ENCODE assay signal across 12 cellular contexts in the genomic region with DNA sequence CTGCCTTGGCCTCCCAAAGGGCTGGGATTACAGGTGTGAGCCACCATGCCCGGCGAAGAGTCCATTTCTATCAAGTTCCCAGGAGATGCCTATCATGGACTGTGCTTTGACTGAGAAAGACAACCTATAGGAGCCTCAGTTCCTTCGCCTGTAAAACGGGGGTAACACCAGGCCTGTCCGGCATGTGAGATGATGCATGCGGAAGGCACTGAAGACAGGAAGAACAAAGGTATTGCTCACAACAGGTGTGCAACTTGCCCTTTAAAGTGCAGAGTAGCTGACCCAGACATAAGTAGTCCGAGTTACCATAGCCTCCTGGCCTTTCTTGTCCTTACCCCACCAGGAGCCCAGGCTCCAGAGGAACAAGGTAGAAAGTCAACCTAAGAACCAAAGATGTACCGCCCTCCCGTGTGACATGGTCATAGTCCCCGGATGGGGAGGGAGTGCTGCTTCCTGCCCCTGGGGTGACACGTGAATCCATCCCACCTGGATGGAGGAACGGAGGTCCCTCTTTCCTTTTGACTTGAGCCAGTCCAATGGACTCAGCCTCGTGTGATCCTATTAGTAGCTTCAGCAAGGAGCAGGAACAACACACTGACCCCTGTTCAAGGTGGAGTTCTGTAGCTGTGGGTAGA.
DNase-seq lines count a peak whose midpoint lies in the region; ATAC-seq, FAIRE-seq and TF ChIP-seq lines count a peak whose summit lies in the region.
"Had no signal": no experiment of that assay in that cellular context is flagged by ENCODE, and none has a peak within 500 bp of the region (broad histone marks: within the 10 kb centered on the region; RNA-seq: fewer than 3 reads in every experiment).

No MANE protein-coding gene starts in this region.

- no peak overlapping the region for H2BK120ac ChIP-seq in neuronal stem cell (ENCODE audit: low read depth, low read length)

- H3K9ac ChIP-seq in BLaER1 (no peak overlapping the region), neuronal stem cell (ENCODE audit: low read depth, low read length, poor library complexity) (no peak overlapping the region)

- H3K18ac ChIP-seq in neuronal stem cell (ENCODE audit: low read length), result peak overlapping the region; percentile 5

- no peak for TF ChIP-seq CTCF in A549 (IDR thresholded peaks at IDR 0.05)

- H3K27me3 ChIP-seq in BLaER1 (no peaks in the 10 kb centered on the region), neuronal stem cell (ENCODE audit: control insufficient read depth in 3 of 3, insufficient read depth in 3 of 3, low read depth in 1 of 3, low read length in 3 of 3) (peaks cover 0 to 12% (median 0%) of the 10 kb centered on the region in 3 experiments), thymus (ENCODE audit: control insufficient read depth, insufficient read depth) (no peaks in the 10 kb centered on the region)

- DNase-seq in A549 (ENCODE audit: low read depth in 1 of 2, low spot score in 1 of 2), result no peak
- no peak for DNase-seq in neuronal stem cell (ENCODE audit: low spot score)
- no peak for DNase-seq in NCI-H1694 (lab: John Stamatoyannopoulos, UW)
- no peak for DNase-seq in EL
- DNase-seq: Caco-2; CD8-positive, alpha-beta memory T cell; DND-41; GF-D8 had no signal

- H3K4me3 ChIP-seq in A549 (no peak overlapping the region), BLaER1 (no peak overlapping the region), neuronal stem cell (ENCODE audit: low read length in 2 of 2) (no peak overlapping the region), thymus (ENCODE audit: low read length) (no peak overlapping the region)

- no peak overlapping the region for H3K23ac ChIP-seq in neuronal stem cell (ENCODE audit: low read depth, low read length, poor library complexity)

- TF ChIP-seq RAD21 in A549 (conservative IDR thresholded peaks at IDR 0.05 in 1 of 2, IDR thresholded peaks at IDR 0.05 in 1 of 2), result no peak

- H3K9me3 ChIP-seq in A549 (no peaks in the 10 kb centered on the region), BLaER1 (no peaks in the 10 kb centered on the region), neuronal stem cell (replicated peaks in 1 of 2; ENCODE audit: control insufficient read depth in 2 of 2, insufficient read depth in 1 of 2, low read depth in 1 of 2, low read length in 2 of 2) (peaks cover 2 to 3% of the 10 kb centered on the region in 2 donors), thymus (ENCODE audit: control insufficient read depth) (no peaks in the 10 kb centered on the region)
- H3K9me3 ChIP-seq: Caco-2 had no signal

- no peak overlapping the region for H3K4ac ChIP-seq in neuronal stem cell (ENCODE audit: low read length)

- H2AFZ ChIP-seq in neuronal stem cell (ENCODE audit: low read length), result no peak overlapping the region

- 79% methylated on average over 13 of the region's 13 CpGs for WGBS in A549 (ENCODE audit: missing lambda C conversion rate)
- WGBS in neuronal stem cell (ENCODE audit: extremely low coverage in 2 of 2, insufficient read length in 2 of 2, insufficient replicate concordance in 1 of 2), 2 donors, result no CpG with 5 or more reads among the region's 13 CpGs
- WGBS in thymus, result 97% methylated on average over 13 of the region's 13 CpGs

- H4K91ac ChIP-seq in neuronal stem cell (ENCODE audit: low read depth, low read length, poor library complexity), result no peak overlapping the region

- CTCF ChIA-PET in A549 (lab: Yijun Ruan, JAX), result interaction anchor here (0.6 to 12.7 kb wide), 40 partner anchors 8 to 839 kb away, joined by 3 to 302 read pairs (median 4); no protein-coding TSS in a partner anchor

- H3K79me1 ChIP-seq in neuronal stem cell (ENCODE audit: low read depth, low read length), result no peaks in the 10 kb centered on the region

- H3K36me3 ChIP-seq in BLaER1, result no peaks in the 10 kb centered on the region
- no peaks in the 10 kb centered on the region for H3K36me3 ChIP-seq in neuronal stem cell (replicated peaks in 1 of 2; ENCODE audit: control insufficient read depth in 2 of 2, insufficient read depth in 2 of 2, low read length in 2 of 2)
- H3K36me3 ChIP-seq in thymus (ENCODE audit: control insufficient read depth, insufficient read depth), result no peaks in the 10 kb centered on the region

- TF ChIP-seq POLR2A in A549 (IDR thresholded peaks at IDR 0.05; ENCODE audit: low read length), result no peak

- H4K20me1 ChIP-seq in BLaER1, result no peaks in the 10 kb centered on the region

- TF ChIP-seq EP300 in A549 (IDR thresholded peaks at IDR 0.05), result no peak

- ATAC-seq in A549, result no peak

- H3K14ac ChIP-seq in neuronal stem cell (ENCODE audit: low read length), result no peak overlapping the region

- H3K27ac ChIP-seq in A549, result peak overlapping the region; percentile 35 to 61; a peak in 4 of 6 replicates
- H3K27ac ChIP-seq in BLaER1, result no peak overlapping the region
- H3K27ac ChIP-seq in neuronal stem cell (replicated peaks; ENCODE audit: low read length), result no peak overlapping the region
- peak overlapping the region; percentile 4 for H3K27ac ChIP-seq in thymus (ENCODE audit: low read depth)

- H3K4me2 ChIP-seq in A549 (no peak overlapping the region), BLaER1 (0 out of 2 replicates have a peak overlapping the region, but pooled peaks have one; percentile 68), neuronal stem cell (ENCODE audit: insufficient read depth, low read length, poor library complexity, severe bottlenecking) (no peak overlapping the region)

- no peak overlapping the region for H4K8ac ChIP-seq in neuronal stem cell (ENCODE audit: low read depth, low read length)

- H3K4me1 ChIP-seq in A549 (peaks cover 13% of the 10 kb centered on the region; the same call in 2 of the 3 replicates), BLaER1 (peaks cover 66% of the 10 kb centered on the region), neuronal stem cell (ENCODE audit: control insufficient read depth in 2 of 2, insufficient read depth in 1 of 2, low read depth in 1 of 2, low read length in 2 of 2) (peaks cover 0 to 5% of the 10 kb centered on the region in 2 donors), thymus (ENCODE audit: control insufficient read depth, insufficient read depth, low read length) (peaks cover 2% of the 10 kb centered on the region)
- H3K4me1 ChIP-seq: Caco-2 had no signal

- POLR2A ChIA-PET in A549 (lab: Yijun Ruan, JAX), result interaction anchor here (1.0 kb wide), 1 partner anchor 134 kb away, joined by 6 read pairs; no protein-coding TSS in a partner anchor

- no peak overlapping the region for H2BK15ac ChIP-seq in neuronal stem cell (ENCODE audit: low read length)

- no peak for FAIRE-seq in A549 (lab: Jason Lieb, UNC)
- FAIRE-seq: HepG2, HTR-8/SVneo had no signal

- no peak overlapping the region for H2AK5ac ChIP-seq in neuronal stem cell (ENCODE audit: low read depth, low read length)

- H2BK5ac ChIP-seq in neuronal stem cell (ENCODE audit: low read length), result no peak overlapping the region

- H2BK12ac ChIP-seq in neuronal stem cell (ENCODE audit: low read length), result no peak overlapping the region

TF ChIP-seq in A549, 52 proteins besides CTCF, POLR2A, EP300 and RAD21:
- no peak for TF ChIP-seq TP53 (CRISPR knock-in tag; IDR thresholded peaks at IDR 0.05)
- no peak for TF ChIP-seq GATA3 (IDR thresholded peaks at IDR 0.05; ENCODE audit: borderline replicate concordance)
- no peak for TF ChIP-seq RCOR1 (IDR thresholded peaks at IDR 0.05; ENCODE audit: low read depth, low read length)

Comparison
In these comparisons a context has a peak if more than half of its experiments do, and no peak if none do; other contexts are left out.
1. H3K27ac ChIP-seq: peak in A549 (2 of 2) and thymus (single experiment); none in BLaER1 (single experiment) and neuronal stem cell (single experiment).